Comparison of ENCODE assay signal across 11 cellular contexts in genomic region chr5:37198066-37198465, GRCh38. TPM values are rescaled to one million over a fixed set of nuclear protein-coding genes. Genes with fewer than 3 reads are reported as not detected.
A peak's percentile ranks its signal among the peaks of the same experiment; 100 is the strongest.
DNase-seq lines count a peak whose midpoint lies in the region; ATAC-seq and TF ChIP-seq lines count a peak whose summit lies in the region.
"Had no signal": no experiment of that assay in that cellular context is flagged by ENCODE, and none has a peak within 500 bp of the region (broad histone marks: within the 10 kb centered on the region; RNA-seq: fewer than 3 reads in every experiment).

No MANE protein-coding gene starts in this region.

- H3K27ac ChIP-seq in osteoblast (ENCODE audit: low read depth, low read length), result peak overlapping the region; percentile 78
- H3K27ac ChIP-seq: 22Rv1 had no signal

- no peaks in the 10 kb centered on the region for H3K79me2 ChIP-seq in osteoblast (ENCODE audit: insufficient read depth, low read length)

- H3K36me3 Mint-ChIP-seq in T-helper 1 cell treated with Interleukin-12 subunit alpha and Interleukin-12 subunit beta and Interleukin-4 antibody, amounts not matched to agents 30 μg/mL and 1 μg/mL, for 36 hours (ENCODE audit: low read depth), result peaks cover 14% of the 10 kb centered on the region
- peaks cover 31% of the 10 kb centered on the region for H3K36me3 Mint-ChIP-seq in mesothelial cell of epicardium

- H3K4me3 Mint-ChIP-seq in T-helper 1 cell treated with Interleukin-12 subunit alpha and Interleukin-12 subunit beta and Interleukin-4 antibody, amounts not matched to agents 30 μg/mL and 1 μg/mL, for 36 hours, result peak overlapping the region; percentile 59
- H3K4me3 Mint-ChIP-seq in mesothelial cell of epicardium, result no peak overlapping the region

- H3K9me3 Mint-ChIP-seq in T-helper 1 cell treated with Interleukin-12 subunit alpha and Interleukin-12 subunit beta and Interleukin-4 antibody, amounts not matched to agents 30 μg/mL and 1 μg/mL, for 36 hours, result no peaks in the 10 kb centered on the region
- H3K9me3 Mint-ChIP-seq in mesothelial cell of epicardium, result no peaks in the 10 kb centered on the region

- peak overlapping the region; percentile 86 for H3K27ac Mint-ChIP-seq in T-helper 1 cell treated with Interleukin-12 subunit alpha and Interleukin-12 subunit beta and Interleukin-4 antibody, amounts not matched to agents 30 μg/mL and 1 μg/mL, for 36 hours
- no peak overlapping the region for H3K27ac Mint-ChIP-seq in mesothelial cell of epicardium

- H3K36me3 ChIP-seq in osteoblast (ENCODE audit: insufficient read depth, low read length), result peaks cover 24% of the 10 kb centered on the region

- H3K4me1 ChIP-seq in osteoblast (ENCODE audit: insufficient read depth, low read length), result peaks cover 11% of the 10 kb centered on the region

- ATAC-seq in HG02678 (IDR thresholded peaks at IDR 0.05; ENCODE audit: unreplicated experiment), result peak; percentile 52
- no peak for ATAC-seq in HG03520 (IDR thresholded peaks at IDR 0.05; ENCODE audit: unreplicated experiment)

- H3K27me3 Mint-ChIP-seq in T-helper 1 cell treated with Interleukin-12 subunit alpha and Interleukin-12 subunit beta and Interleukin-4 antibody, amounts not matched to agents 30 μg/mL and 1 μg/mL, for 36 hours (ENCODE audit: low read depth), result no peaks in the 10 kb centered on the region
- H3K27me3 Mint-ChIP-seq in mesothelial cell of epicardium (ENCODE audit: low read depth), result no peaks in the 10 kb centered on the region

- no peaks in the 10 kb centered on the region for H4K20me1 ChIP-seq in osteoblast (ENCODE audit: insufficient read depth, low read length)

- DNase-seq in T-helper 1 cell, result no peak
- DNase-seq in OCI-M1 (lab: John Stamatoyannopoulos, UW), result peak; percentile 60
- no peak for DNase-seq in osteoblast (ENCODE audit: insufficient read length, low spot score, missing footprints)
- DNase-seq in DMS53 treated with DMSO at 0.1 percent for 48 hours (lab: John Stamatoyannopoulos, UW; ENCODE audit: unreplicated experiment), result no peak
- no peak for DNase-seq in mesothelial cell of epicardium (ENCODE audit: low spot score in 2 of 2, unreplicated experiment in 2 of 2)
- DNase-seq: NCI-H526, posterior cingulate gyrus had no signal

- TF ChIP-seq CTCF in osteoblast (IDR thresholded peaks at IDR 0.05; ENCODE audit: extremely low read depth, low read depth, low read length) (no peak), mesothelial cell of epicardium (IDR thresholded peaks at IDR 0.05; ENCODE audit: unreplicated experiment) (no peak)

- no peaks in the 10 kb centered on the region for H3K27me3 ChIP-seq in osteoblast (ENCODE audit: insufficient read depth, low read length)

- no peaks in the 10 kb centered on the region for H3K9me3 ChIP-seq in osteoblast (ENCODE audit: low read depth, low read length)

- peak overlapping the region; percentile 46 for H3K4me3 ChIP-seq in osteoblast (ENCODE audit: insufficient read depth, low read length)

- H2AFZ ChIP-seq in osteoblast (ENCODE audit: low read length), result peak overlapping the region; percentile 75

- peaks cover 17% of the 10 kb centered on the region for H3K4me1 Mint-ChIP-seq in T-helper 1 cell treated with Interleukin-12 subunit alpha and Interleukin-12 subunit beta and Interleukin-4 antibody, amounts not matched to agents 30 μg/mL and 1 μg/mL, for 36 hours (ENCODE audit: low read depth)
- no peaks in the 10 kb centered on the region for H3K4me1 Mint-ChIP-seq in mesothelial cell of epicardium

- H3K4me2 ChIP-seq in osteoblast (ENCODE audit: insufficient read depth, low read length), result peak overlapping the region; percentile 72

RNA-seq across cellular contexts. Expression of gene CPLANE1, which starts 51.1 kb away (rescaled TPM):
- total RNA-seq in osteoblast, result 52.1 and 54.2 TPM in 2 replicates
- 31.0 to 33.8 TPM (median 32.3 TPM) in 3 replicates for total RNA-seq in mesothelial cell of epicardium
